ENCODE assay signal across 35 cellular contexts in genomic region chr2:121179467-121179866, GRCh38.
DNase-seq lines count a peak whose midpoint lies in the region; ATAC-seq and TF ChIP-seq lines count a peak whose summit lies in the region.
"Had no signal": no experiment of that assay in that cellular context is flagged by ENCODE, and none has a peak within 500 bp of the region (broad histone marks: within the 10 kb centered on the region; RNA-seq: fewer than 3 reads in every experiment).

No MANE protein-coding gene starts in this region.

- ATAC-seq in GM23338: no peak
- ATAC-seq in upper lobe of right lung: peak; percentile 43
- no peak for ATAC-seq in HG03460 (IDR thresholded peaks at IDR 0.05; ENCODE audit: unreplicated experiment)
- no peak for ATAC-seq in GM18909 (IDR thresholded peaks at IDR 0.05; ENCODE audit: poor library complexity, unreplicated experiment)
- ATAC-seq: A549; CD8-positive, alpha-beta T cell had no signal

- no peaks in the 10 kb centered on the region for H3F3A ChIP-seq in GM23338 (replicated peaks; ENCODE audit: low read depth)
- H3F3A ChIP-seq in neural progenitor cell (ENCODE audit: low read depth): no peaks in the 10 kb centered on the region

- H3K36me3 Mint-ChIP-seq in GM23338 (ENCODE audit: low read depth): no peaks in the 10 kb centered on the region
- no peaks in the 10 kb centered on the region for H3K36me3 Mint-ChIP-seq in neural progenitor cell
- H3K36me3 Mint-ChIP-seq: CD14-positive monocyte; CD4-positive, alpha-beta memory T cell; CD4-positive, CD25-positive, alpha-beta regulatory T cell; CD8-positive, alpha-beta T cell had no signal

- H3K9me2 ChIP-seq in GM23338 (ENCODE audit: insufficient read depth): no peaks in the 10 kb centered on the region; the same call in 1 of the 2 replicates

- DNase-seq in GM23338 (ENCODE audit: low spot score) (no peak), mesenteric fat pad (ENCODE audit: low spot score) (peak; percentile 26), neural progenitor cell (ENCODE audit: low spot score) (no peak), upper lobe of right lung (no peak), DMS 273 (lab: John Stamatoyannopoulos, UW; ENCODE audit: unreplicated experiment) (no peak)
- DNase-seq in effector CD8-positive, alpha-beta T cell (lab: John Stamatoyannopoulos, UW): no peak
- DNase-seq: 8988T; ACHN; AML-193; BE2C; C1 segment of cervical spinal cord; Caco-2; Calu3; CD4-positive, alpha-beta memory T cell; CD4-positive, alpha-beta T cell; CD4-positive, CD25-positive, alpha-beta regulatory T cell; CD8-positive, alpha-beta memory T cell; CD8-positive, alpha-beta T cell; COR-L47; DMS 273 treated with DMSO at 0.1 percent for 48 hours; DMS153; DMS53; DMS79; DMS79 treated with DMSO at 0.1 percent for 48 hours; DND-41; EL had no signal

- intact Hi-C loops in upper lobe of right lung (cut with DNase I): no loop called here

- H3K9me3 Mint-ChIP-seq in GM23338: no peaks in the 10 kb centered on the region
- no peaks in the 10 kb centered on the region for H3K9me3 Mint-ChIP-seq in neural progenitor cell
- H3K9me3 Mint-ChIP-seq: CD4-positive, alpha-beta T cell; CD8-positive, alpha-beta memory T cell; CD8-positive, alpha-beta T cell had no signal

- H3K4me3 ChIP-seq in GM23338 (no peak overlapping the region), neural progenitor cell (no peak overlapping the region), upper lobe of right lung (no peak overlapping the region)
- H3K4me3 ChIP-seq: A549; BLaER1; BLaER1 treated with 17β-estradiol and CSF1 and Interleukin-3, amounts not matched to agents 10 nM and 100 nM had no signal

- H3K4me3 Mint-ChIP-seq in GM23338 (no peak overlapping the region), neural progenitor cell (no peak overlapping the region)
- H3K4me3 Mint-ChIP-seq: B cell; CD14-positive monocyte; CD4-positive, alpha-beta memory T cell; CD4-positive, alpha-beta T cell; CD4-positive, CD25-positive, alpha-beta regulatory T cell; CD8-positive, alpha-beta memory T cell; CD8-positive, alpha-beta T cell had no signal

- H3K36me3 ChIP-seq in GM23338 (ENCODE audit: insufficient read depth): no peaks in the 10 kb centered on the region
- no peaks in the 10 kb centered on the region for H3K36me3 ChIP-seq in neural progenitor cell
- H3K36me3 ChIP-seq in upper lobe of right lung: no peaks in the 10 kb centered on the region
- H3K36me3 ChIP-seq: BE2C; BLaER1; BLaER1 treated with 17β-estradiol and CSF1 and Interleukin-3, amounts not matched to agents 10 nM and 100 nM had no signal

- peak overlapping the region; percentile 74 for H2AFZ ChIP-seq in GM23338
- peak overlapping the region; percentile 34 for H2AFZ ChIP-seq in neural progenitor cell (replicated peaks)

- H3K27ac Mint-ChIP-seq in GM23338 (no peak overlapping the region), neural progenitor cell (no peak overlapping the region)
- H3K27ac Mint-ChIP-seq: B cell; CD14-positive monocyte; CD4-positive, alpha-beta memory T cell; CD4-positive, alpha-beta T cell; CD4-positive, CD25-positive, alpha-beta regulatory T cell; CD8-positive, alpha-beta memory T cell; CD8-positive, alpha-beta T cell had no signal

- H3K4me2 ChIP-seq in GM23338: no peak overlapping the region
- H3K4me2 ChIP-seq in neural progenitor cell: no peak overlapping the region
- H3K4me2 ChIP-seq: A549; BLaER1; BLaER1 treated with 17β-estradiol and CSF1 and Interleukin-3, amounts not matched to agents 10 nM and 100 nM had no signal

- TF ChIP-seq CTCF in GM23338 (conservative IDR thresholded peaks at IDR 0.05; ENCODE audit: low read depth in 2 of 2): no peak
- TF ChIP-seq CTCF in neural progenitor cell (IDR thresholded peaks at IDR 0.05): no peak
- TF ChIP-seq CTCF in upper lobe of right lung (IDR thresholded peaks at IDR 0.05): no peak

- H4K20me1 ChIP-seq in GM23338 (replicated peaks; ENCODE audit: insufficient read depth) (no peaks in the 10 kb centered on the region), neural progenitor cell (ENCODE audit: low read depth) (no peaks in the 10 kb centered on the region)
- H4K20me1 ChIP-seq: BLaER1; BLaER1 treated with 17β-estradiol and CSF1 and Interleukin-3, amounts not matched to agents 10 nM and 100 nM had no signal

- H3K4me1 ChIP-seq in GM23338 (ENCODE audit: insufficient read depth) (0 out of 2 replicates have a peak, but pooled peaks cover 4% of the 10 kb centered on the region), neural progenitor cell (no peaks in the 10 kb centered on the region), upper lobe of right lung (no peaks in the 10 kb centered on the region)
- H3K4me1 ChIP-seq: A549, BE2C, Caco-2 had no signal

- H3K27me3 Mint-ChIP-seq in GM23338 (ENCODE audit: insufficient read depth, low read depth, poor library complexity): peaks cover 2% of the 10 kb centered on the region
- peaks cover 3% of the 10 kb centered on the region for H3K27me3 Mint-ChIP-seq in neural progenitor cell (ENCODE audit: insufficient read depth, low read depth)

- H3K9me3 ChIP-seq in neural progenitor cell (ENCODE audit: low read depth): no peaks in the 10 kb centered on the region
- H3K9me3 ChIP-seq in upper lobe of right lung: no peaks in the 10 kb centered on the region
- H3K9me3 ChIP-seq: A549; BE2C; BLaER1; BLaER1 treated with 17β-estradiol and CSF1 and Interleukin-3, amounts not matched to agents 10 nM and 100 nM; Caco-2 had no signal

- H3K27me3 ChIP-seq in GM23338 (ENCODE audit: insufficient read depth) (no peaks in the 10 kb centered on the region), neural progenitor cell (no peaks in the 10 kb centered on the region), upper lobe of right lung (no peaks in the 10 kb centered on the region)
- H3K27me3 ChIP-seq: BE2C; BLaER1; BLaER1 treated with 17β-estradiol and CSF1 and Interleukin-3, amounts not matched to agents 10 nM and 100 nM had no signal

- H3K79me2 ChIP-seq in GM23338 (replicated peaks; ENCODE audit: insufficient read depth): no peaks in the 10 kb centered on the region
- no peaks in the 10 kb centered on the region for H3K79me2 ChIP-seq in neural progenitor cell (ENCODE audit: low read depth)

- H3K9ac ChIP-seq in neural progenitor cell: no peak overlapping the region
- H3K9ac ChIP-seq: BLaER1; BLaER1 treated with 17β-estradiol and CSF1 and Interleukin-3, amounts not matched to agents 10 nM and 100 nM had no signal

- H3K4me1 Mint-ChIP-seq in GM23338 (no peaks in the 10 kb centered on the region), neural progenitor cell (no peaks in the 10 kb centered on the region)
- H3K4me1 Mint-ChIP-seq: B cell; CD14-positive monocyte; CD4-positive, alpha-beta memory T cell; CD4-positive, CD25-positive, alpha-beta regulatory T cell; CD8-positive, alpha-beta memory T cell had no signal

- H3K27ac ChIP-seq in GM23338 (ENCODE audit: low read depth) (no peak overlapping the region), neural progenitor cell (no peak overlapping the region), upper lobe of right lung (no peak overlapping the region)
- H3K27ac ChIP-seq: 22Rv1; A549; BLaER1; BLaER1 treated with 17β-estradiol and CSF1 and Interleukin-3, amounts not matched to agents 10 nM and 100 nM; C4-2B had no signal

TF ChIP-seq in GM23338, 12 proteins besides CTCF, POLR2A, EP300 and RAD21 (continues in another document):
- TF ChIP-seq EZH2 (IDR thresholded peaks at IDR 0.05; ENCODE audit: low read depth, unreplicated experiment) (no peak), ETS1 (IDR thresholded peaks at IDR 0.05) (no peak), POLR2AphosphoS5 (IDR thresholded peaks at IDR 0.05; ENCODE audit: low read depth) (no peak), JUNB (IDR thresholded peaks at IDR 0.05; ENCODE audit: unreplicated experiment) (no peak)
